In the genomic region with DNA sequence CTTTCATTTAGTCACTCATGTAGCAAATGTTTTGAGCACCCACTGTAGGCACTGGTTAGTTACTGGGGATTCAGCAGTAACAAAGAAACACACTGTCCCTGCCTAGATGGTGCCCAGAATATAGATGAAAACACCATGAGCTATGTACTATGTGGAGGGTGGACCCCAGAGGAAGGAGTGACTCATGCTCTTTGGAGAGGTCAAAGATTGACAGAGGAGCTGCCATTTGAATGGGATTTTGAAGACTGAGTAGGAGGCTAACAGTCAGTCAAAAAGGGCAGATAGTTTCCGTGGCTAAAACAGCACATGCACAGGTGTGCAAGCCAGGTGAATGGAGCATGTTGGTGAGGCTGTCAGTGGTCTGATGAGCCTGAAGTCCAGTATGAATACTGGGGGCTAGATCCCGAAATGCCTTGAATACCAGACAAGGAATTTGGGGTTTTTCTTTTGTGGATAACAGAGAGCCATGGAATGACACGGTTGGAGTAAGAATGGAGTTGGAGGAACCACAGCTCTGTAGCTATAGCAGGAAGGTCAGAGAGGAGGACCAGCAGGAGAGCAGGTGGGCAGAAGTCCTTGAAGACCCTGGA, we compare ENCODE assay signal across 8 cellular contexts. TPM values are rescaled to one million over a fixed set of nuclear protein-coding genes. Genes with fewer than 3 reads are reported as not detected.
DNase-seq lines count a peak whose midpoint lies in the region; ATAC-seq and TF ChIP-seq lines count a peak whose summit lies in the region.

No MANE protein-coding gene starts in this region.

- DNase-seq in SIG-M5 treated with dmso at 0.1 percent for 504 hours (lab: John Stamatoyannopoulos, UW; ENCODE audit: unreplicated experiment) (peak; percentile 39), SIG-M5 (lab: John Stamatoyannopoulos, UW) (no peak), myocyte (ENCODE audit: low read depth) (peak; percentile 38), right atrium auricular region (ENCODE audit: low spot score) (no peak), NCI-H510A treated with DMSO at 0.1 percent for 48 hours (lab: John Stamatoyannopoulos, UW) (no peak), putamen (ENCODE audit: low spot score) (no peak)
- peak; percentile 65 for DNase-seq in activated CD8-positive, alpha-beta memory T cell treated with anti-CD3 and anti-CD28 coated beads, Interleukin-2, amount 10 ng/mL, durations not matched to agents 7 days and 5 days

- H3K4me3 Mint-ChIP-seq in activated CD8-positive, alpha-beta memory T cell treated with anti-CD3 and anti-CD28 coated beads, Interleukin-2, amount 10 ng/mL, durations not matched to agents 7 days and 5 days = peak overlapping the region; percentile 67

- peaks cover 78% of the 10 kb centered on the region for H3K4me1 Mint-ChIP-seq in activated CD8-positive, alpha-beta memory T cell treated with anti-CD3 and anti-CD28 coated beads, Interleukin-2, amount 10 ng/mL, durations not matched to agents 7 days and 5 days

- peak overlapping the region; percentile 89 for H3K27ac Mint-ChIP-seq in activated CD8-positive, alpha-beta memory T cell treated with anti-CD3 and anti-CD28 coated beads, Interleukin-2, amount 10 ng/mL, durations not matched to agents 7 days and 5 days

- H3K9me3 Mint-ChIP-seq in activated CD8-positive, alpha-beta memory T cell treated with anti-CD3 and anti-CD28 coated beads, Interleukin-2, amount 10 ng/mL, durations not matched to agents 7 days and 5 days (ENCODE audit: low read depth) = peaks cover 8% of the 10 kb centered on the region

- H3K9me3 ChIP-seq in right atrium auricular region = peaks cover 0 to 4% of the 10 kb centered on the region in 2 donors

- no peaks in the 10 kb centered on the region for H3K27me3 Mint-ChIP-seq in activated CD8-positive, alpha-beta memory T cell treated with anti-CD3 and anti-CD28 coated beads, Interleukin-2, amount 10 ng/mL, durations not matched to agents 7 days and 5 days

- no peak for TF ChIP-seq CTCF in right atrium auricular region (IDR thresholded peaks at IDR 0.05)

- H3K27ac ChIP-seq in right atrium auricular region = no peak overlapping the region

- ATAC-seq in HG03139 (IDR thresholded peaks at IDR 0.05; ENCODE audit: unreplicated experiment) = peak; percentile 36
- peak; percentile 55 for ATAC-seq in activated CD8-positive, alpha-beta memory T cell treated with anti-CD3 and anti-CD28 coated beads, Interleukin-2, amount 10 ng/mL, durations not matched to agents 7 days and 5 days

- no peak overlapping the region for H3K4me3 ChIP-seq in right atrium auricular region

- H3K4me1 ChIP-seq in right atrium auricular region = no peaks in the 10 kb centered on the region

- CTCF ChIA-PET in activated CD8-positive, alpha-beta memory T cell treated with anti-CD3 and anti-CD28 coated beads, Interleukin-2, amount 10 ng/mL, durations not matched to agents 7 days and 5 days (lab: Charles Lee) = interaction anchor here (0.8 to 4.2 kb wide), 11 partner anchors 14 to 230 kb away, joined by 3 to 20 read pairs (median 8); no protein-coding TSS in a partner anchor

- peaks cover 49% of the 10 kb centered on the region for H3K36me3 Mint-ChIP-seq in activated CD8-positive, alpha-beta memory T cell treated with anti-CD3 and anti-CD28 coated beads, Interleukin-2, amount 10 ng/mL, durations not matched to agents 7 days and 5 days

- no peaks in the 10 kb centered on the region for H3K36me3 ChIP-seq in right atrium auricular region

- H3K27me3 ChIP-seq in right atrium auricular region = no peaks in the 10 kb centered on the region

RNA-seq across cellular contexts. Expression of gene IL21R, which starts 6.1 kb away (rescaled TPM):
- total RNA-seq in activated CD8-positive, alpha-beta memory T cell treated with anti-CD3 and anti-CD28 coated beads, Interleukin-2, amount 10 ng/mL, durations not matched to agents 7 days and 5 days = 10 to 100 TPM; 24.6 to 38.0 TPM
- total RNA-seq in myocyte (2.0 and 3.2 TPM in 2 replicates), right atrium auricular region (1 to 10 TPM in 1 of 2 donors, under 1 TPM in 1; 0.07 to 1.3 TPM)
- 0.90 TPM for polyA plus RNA-seq in myocyte (2012)

Comparison
In these comparisons a context has a peak if more than half of its experiments do, and no peak if none do; other contexts are left out.
1. DNase-seq: peak in SIG-M5 treated with dmso at 0.1 percent for 504 hours (single experiment), activated CD8-positive, alpha-beta memory T cell treated with anti-CD3 and anti-CD28 coated beads, Interleukin-2, amount 10 ng/mL, durations not matched to agents 7 days and 5 days (single experiment) and myocyte (single experiment); none in SIG-M5 (single experiment), right atrium auricular region (single experiment), NCI-H510A treated with DMSO at 0.1 percent for 48 hours (single experiment) and putamen (single experiment).